In genomic region chr5:132001647-132002561, GRCh38 we compare ENCODE assay signal across 1 cellular context.
TF ChIP-seq lines count a peak whose summit lies in the region.

No MANE protein-coding gene starts in this region.

TF ChIP-seq in HepG2, 621 proteins besides CTCF, POLR2A, EP300 and RAD21 (continued from another document and continues in another):
- TF ChIP-seq NPAS2 (CRISPR knock-in tag; IDR thresholded peaks at IDR 0.05; ENCODE audit: borderline replicate concordance): no peak
- no peak for TF ChIP-seq ZNF224 (CRISPR knock-in tag; IDR thresholded peaks at IDR 0.05)
- TF ChIP-seq ZBTB21 (CRISPR knock-in tag; IDR thresholded peaks at IDR 0.05): peak; percentile 54; the same call in 1 of the 2 replicates
- peak; percentile 86; the same call in 1 of the 2 replicates for TF ChIP-seq ZNF292 (CRISPR knock-in tag; IDR thresholded peaks at IDR 0.05; ENCODE audit: borderline replicate concordance, low read depth)
- no peak for TF ChIP-seq PAX8 (CRISPR knock-in tag; IDR thresholded peaks at IDR 0.05; ENCODE audit: borderline replicate concordance)
- TF ChIP-seq ZNF101 (CRISPR knock-in tag; IDR thresholded peaks at IDR 0.05; ENCODE audit: borderline replicate concordance, low read depth): 0 out of 2 replicates have a peak, but pooled peaks have one; percentile 42
- no peak for TF ChIP-seq ZUFSP (CRISPR knock-in tag; IDR thresholded peaks at IDR 0.05; ENCODE audit: borderline replicate concordance)
- TF ChIP-seq NKX3-1 (CRISPR knock-in tag; IDR thresholded peaks at IDR 0.05): peak; percentile 96
- TF ChIP-seq TEF (CRISPR knock-in tag; IDR thresholded peaks at IDR 0.05): no peak
- 0 out of 2 replicates have a peak, but pooled peaks have one; percentile 79 for TF ChIP-seq ZNF567 (CRISPR knock-in tag; IDR thresholded peaks at IDR 0.05; ENCODE audit: borderline replicate concordance)
- TF ChIP-seq DNMT1 (CRISPR knock-in tag; IDR thresholded peaks at IDR 0.05): no peak
- TF ChIP-seq ATF6 (CRISPR knock-in tag; conservative IDR thresholded peaks at IDR 0.05): no peak
- TF ChIP-seq HMG20A (CRISPR knock-in tag; IDR thresholded peaks at IDR 0.05; ENCODE audit: borderline replicate concordance): peak; percentile 80; the same call in 1 of the 2 replicates
- TF ChIP-seq ARNT (IDR thresholded peaks at IDR 0.05): no peak
- TF ChIP-seq ZHX2 (IDR thresholded peaks at IDR 0.05; ENCODE audit: low read depth): 0 out of 2 replicates have a peak, but pooled peaks have one; percentile 46
- TF ChIP-seq ZHX2 (CRISPR knock-in tag; IDR thresholded peaks at IDR 0.05; ENCODE audit: borderline replicate concordance): no peak
- TF ChIP-seq RARA (CRISPR knock-in tag; IDR thresholded peaks at IDR 0.05): peak; percentile 83
- TF ChIP-seq DDIT3 (CRISPR knock-in tag; IDR thresholded peaks at IDR 0.05): no peak
- peak; percentile 35; the same call in 1 of the 2 replicates for TF ChIP-seq ZNF383 (CRISPR knock-in tag; IDR thresholded peaks at IDR 0.05; ENCODE audit: borderline replicate concordance)
- peak; percentile 74 for TF ChIP-seq TOPORS (CRISPR knock-in tag; IDR thresholded peaks at IDR 0.05)
- no peak; the same call in 1 of the 2 replicates for TF ChIP-seq SKIL (CRISPR knock-in tag; IDR thresholded peaks at IDR 0.05; ENCODE audit: borderline replicate concordance)
- peak; percentile 33; the same call in 1 of the 2 replicates for TF ChIP-seq TFE3 (CRISPR knock-in tag; IDR thresholded peaks at IDR 0.05)
- no peak for TF ChIP-seq CREBL2 (CRISPR knock-in tag; IDR thresholded peaks at IDR 0.05; ENCODE audit: borderline replicate concordance)
- 0 out of 2 replicates have a peak, but pooled peaks have one; percentile 74 for TF ChIP-seq GTF3A (CRISPR knock-in tag; conservative IDR thresholded peaks at IDR 0.05)
- TF ChIP-seq ZKSCAN8 (CRISPR knock-in tag; IDR thresholded peaks at IDR 0.05; ENCODE audit: borderline replicate concordance): 0 out of 2 replicates have a peak, but pooled peaks have one; percentile 70
- no peak for TF ChIP-seq HNRNPH1 (optimal IDR thresholded peaks at IDR 0.05; ENCODE audit: low read depth, low read length)
- no peak; the same call in 1 of the 2 replicates for TF ChIP-seq ZBTB33 (CRISPR knock-in tag; IDR thresholded peaks at IDR 0.05)
- TF ChIP-seq MED1 (CRISPR knock-in tag; IDR thresholded peaks at IDR 0.05): peak; percentile 96
- peak; percentile 49; the same call in 1 of the 2 replicates for TF ChIP-seq TARDBP (CRISPR knock-in tag; IDR thresholded peaks at IDR 0.05)
- no peak for TF ChIP-seq MBNL3 (CRISPR knock-in tag; conservative IDR thresholded peaks at IDR 0.05)
- no peak; the same call in 1 of the 2 replicates for TF ChIP-seq TRIM24 (CRISPR knock-in tag; IDR thresholded peaks at IDR 0.05)
- TF ChIP-seq MTA3 (CRISPR knock-in tag; IDR thresholded peaks at IDR 0.05): no peak
- no peak for TF ChIP-seq ZNF780A (CRISPR knock-in tag; IDR thresholded peaks at IDR 0.05)
- TF ChIP-seq DMAP1 (CRISPR knock-in tag; IDR thresholded peaks at IDR 0.05): 0 out of 2 replicates have a peak, but pooled peaks have one; percentile 74
- TF ChIP-seq IRF1 (CRISPR knock-in tag; IDR thresholded peaks at IDR 0.05; ENCODE audit: low read depth): no peak
- peak; percentile 95 for TF ChIP-seq KDM6A (CRISPR knock-in tag; IDR thresholded peaks at IDR 0.05; ENCODE audit: low read depth)
- TF ChIP-seq XBP1 (CRISPR knock-in tag; IDR thresholded peaks at IDR 0.05): no peak
- no peak for TF ChIP-seq TAF15 (IDR thresholded peaks at IDR 0.05; ENCODE audit: low read depth, low read length, poor library complexity, severe bottlenecking)
- no peak for TF ChIP-seq TIGD3 (CRISPR knock-in tag; IDR thresholded peaks at IDR 0.05; ENCODE audit: borderline replicate concordance)
- TF ChIP-seq ZIK1 (CRISPR knock-in tag; IDR thresholded peaks at IDR 0.05; ENCODE audit: borderline replicate concordance, low read depth): 0 out of 2 replicates have a peak, but pooled peaks have one; percentile 15
- TF ChIP-seq ZNF354B (CRISPR knock-in tag; IDR thresholded peaks at IDR 0.05): 0 out of 2 replicates have a peak, but pooled peaks have one; percentile 81
- TF ChIP-seq DR1 (CRISPR knock-in tag; IDR thresholded peaks at IDR 0.05): peak; percentile 20; the same call in 1 of the 2 replicates
- peak; percentile 70; the same call in 1 of the 2 replicates for TF ChIP-seq ZNF451 (CRISPR knock-in tag; IDR thresholded peaks at IDR 0.05)
- no peak; the same call in 1 of the 2 replicates for TF ChIP-seq ZNF747 (CRISPR knock-in tag; IDR thresholded peaks at IDR 0.05; ENCODE audit: borderline replicate concordance)
